In genomic region chr1:1304331-1305299, GRCh38 we compare ENCODE assay signal across 8 cellular contexts. TPM values are rescaled to one million over a fixed set of nuclear protein-coding genes. Genes with fewer than 3 reads are reported as not detected.
DNase-seq lines count a peak whose midpoint lies in the region; ATAC-seq and TF ChIP-seq lines count a peak whose summit lies in the region.

No MANE protein-coding gene starts in this region.

- peak overlapping the region; percentile 73 for H3K4me3 ChIP-seq in epithelial cell of proximal tubule (ENCODE audit: low read depth, low read length)
- peak overlapping the region; percentile 92 for H3K4me3 ChIP-seq in upper lobe of right lung

- ATAC-seq in upper lobe of right lung = no peak
- ATAC-seq in GM19324 (IDR thresholded peaks at IDR 0.05; ENCODE audit: low FRiP score, unreplicated experiment) = no peak

- DNase-seq in Ammon's horn (ENCODE audit: low spot score) (peak; percentile 96), HPDE6-E6E7 (ENCODE audit: extremely low spot score) (peak; percentile 73), SK-N-DZ (ENCODE audit: low spot score) (peak; percentile 91), epithelial cell of proximal tubule (ENCODE audit: low read depth) (no peak), mucosa of gallbladder (ENCODE audit: low spot score) (peak; percentile 87), upper lobe of right lung (no peak), GM19240 (ENCODE audit: insufficient read length, low spot score) (no peak)

- H3K27ac ChIP-seq in upper lobe of right lung = peak overlapping the region; percentile 52

- H3K4me1 ChIP-seq in upper lobe of right lung = peaks cover 37% of the 10 kb centered on the region

- H3K36me3 ChIP-seq in upper lobe of right lung = no peaks in the 10 kb centered on the region

- no peaks in the 10 kb centered on the region for H3K9me3 ChIP-seq in upper lobe of right lung

- intact Hi-C loops in upper lobe of right lung (cut with DNase I) = no loop called here

- no peaks in the 10 kb centered on the region for H3K27me3 ChIP-seq in upper lobe of right lung

- TF ChIP-seq CTCF in epithelial cell of proximal tubule (conservative IDR thresholded peaks at IDR 0.05; ENCODE audit: low read depth, low read length) = no peak
- no peak for TF ChIP-seq CTCF in upper lobe of right lung (IDR thresholded peaks at IDR 0.05)

RNA-seq across cellular contexts. Expression of gene ACAP3, which starts 3.1 kb away (rescaled TPM):
- 30.5 and 31.1 TPM in 2 replicates for polyA plus RNA-seq in SK-N-DZ (2014; cell fraction: cytosol; rRNA removed)
- polyA plus RNA-seq in SK-N-DZ (2014; cell fraction: nucleus; rRNA removed) = 600 and 662 TPM in 2 replicates
- total RNA-seq in epithelial cell of proximal tubule (21.8 and 29.1 TPM in 2 replicates), mucosa of gallbladder (86.6 TPM), upper lobe of right lung (55.2 TPM)

RNA-seq across cellular contexts. Expression of gene PUSL1, which starts 3.8 kb away (rescaled TPM):
- polyA plus RNA-seq in SK-N-DZ (2014; cell fraction: cytosol; rRNA removed) = 26.7 and 45.0 TPM in 2 replicates
- polyA plus RNA-seq in SK-N-DZ (2014; cell fraction: nucleus; rRNA removed) = 39.6 and 44.2 TPM in 2 replicates
- total RNA-seq in epithelial cell of proximal tubule (46.5 and 92.7 TPM in 2 replicates), mucosa of gallbladder (19.0 TPM), upper lobe of right lung (14.2 TPM)

RNA-seq across cellular contexts. Expression of gene INTS11, which starts 19.8 kb away (rescaled TPM):
- 73.2 and 97.2 TPM in 2 replicates for polyA plus RNA-seq in SK-N-DZ (2014; cell fraction: cytosol; rRNA removed)
- 426 and 497 TPM in 2 replicates for polyA plus RNA-seq in SK-N-DZ (2014; cell fraction: nucleus; rRNA removed)
- 58.7 and 118 TPM in 2 replicates for total RNA-seq in epithelial cell of proximal tubule
- 121 TPM for total RNA-seq in mucosa of gallbladder
- 81.9 TPM for total RNA-seq in upper lobe of right lung

RNA-seq across cellular contexts. Expression of gene CPTP, which starts 20.0 kb away (rescaled TPM):
- polyA plus RNA-seq in SK-N-DZ (2014; cell fraction: cytosol; rRNA removed) = 10.0 and 10.7 TPM in 2 replicates
- 5.8 and 6.7 TPM in 2 replicates for polyA plus RNA-seq in SK-N-DZ (2014; cell fraction: nucleus; rRNA removed)
- 40.1 and 42.4 TPM in 2 replicates for total RNA-seq in epithelial cell of proximal tubule
- 36.1 TPM for total RNA-seq in mucosa of gallbladder
- total RNA-seq in upper lobe of right lung = 20.4 TPM

RNA-seq across cellular contexts. Expression of gene SCNN1D, which starts 24.4 kb away (rescaled TPM):
- polyA plus RNA-seq in SK-N-DZ (2014; cell fraction: cytosol; rRNA removed) = 1.0 and 3.2 TPM in 2 replicates
- polyA plus RNA-seq in SK-N-DZ (2014; cell fraction: nucleus; rRNA removed) = 16.0 and 17.2 TPM in 2 replicates
- 0.14 and 1.5 TPM in 2 replicates for total RNA-seq in epithelial cell of proximal tubule
- 7.9 TPM for total RNA-seq in mucosa of gallbladder
- total RNA-seq in upper lobe of right lung = 3.6 TPM

Comparison
In these comparisons a context has a peak if more than half of its experiments do, and no peak if none do; other contexts are left out.
1. DNase-seq: peak in Ammon's horn (single experiment), HPDE6-E6E7 (single experiment), SK-N-DZ (single experiment) and mucosa of gallbladder (single experiment); none in epithelial cell of proximal tubule (single experiment), upper lobe of right lung (single experiment) and GM19240 (single experiment).